13 cellular contexts compared by ENCODE assay signal in genomic region chr4:16505726-16506125, GRCh38.
DNase-seq lines count a peak whose midpoint lies in the region; ATAC-seq and TF ChIP-seq lines count a peak whose summit lies in the region.
"Had no signal": no experiment of that assay in that cellular context is flagged by ENCODE, and none has a peak within 500 bp of the region (broad histone marks: within the 10 kb centered on the region; RNA-seq: fewer than 3 reads in every experiment).

No MANE protein-coding gene starts in this region.

- H3K9me3 Mint-ChIP-seq in activated CD8-positive, alpha-beta T cell treated with anti-CD3 and anti-CD28 coated beads for 36 hours = peaks cover 10% of the 10 kb centered on the region

- no peak overlapping the region for H3K27ac Mint-ChIP-seq in activated CD8-positive, alpha-beta T cell treated with anti-CD3 and anti-CD28 coated beads for 36 hours
- H3K27ac Mint-ChIP-seq: activated T-helper 1 cell treated with anti-CD3 and anti-CD28 coated beads, Interleukin-12 subunit alpha, Interleukin-12 subunit beta, Interleukin-2, Interleukin-4 antibody, amounts not matched to agents 30 ng/mL and 10 ng/mL and 1 ng/mL, durations not matched to agents 14 hours and 24 hours and 36 hours; CD8-positive, alpha-beta memory T cell had no signal

- no peaks in the 10 kb centered on the region for H3K27me3 ChIP-seq in BE2C
- H3K27me3 ChIP-seq in gastrocnemius medialis = no peaks in the 10 kb centered on the region

- DNase-seq in BE2C (peak; percentile 26), HT-29 (ENCODE audit: low spot score) (peak; percentile 9), cardiac fibroblast (ENCODE audit: low read depth in 2 of 2) (peak; percentile 29 to 46), left kidney (ENCODE audit: low read depth, low spot score) (peak; percentile 59), erythroblast (lab: John Stamatoyannopoulos, UW) (no peak), gastrocnemius medialis (no peak)
- no peak for DNase-seq in activated CD8-positive, alpha-beta T cell treated with anti-CD3 and anti-CD28 coated beads for 36 hours
- DNase-seq: CD8-positive, alpha-beta memory T cell; GOT3; NCI-H1105 had no signal

- H3K9me3 ChIP-seq in BE2C = no peaks in the 10 kb centered on the region; the same call in 1 of the 2 replicates
- H3K9me3 ChIP-seq in gastrocnemius medialis = no peaks in the 10 kb centered on the region

- in situ Hi-C loops in gastrocnemius medialis (cut with MboI; ENCODE audit: low sequenced_read_pairs in 4 of 4) = no loop called here

- no peaks in the 10 kb centered on the region for H3K4me1 Mint-ChIP-seq in activated CD8-positive, alpha-beta T cell treated with anti-CD3 and anti-CD28 coated beads for 36 hours (ENCODE audit: low read depth)
- H3K4me1 Mint-ChIP-seq: CD8-positive, alpha-beta memory T cell had no signal

- H3K4me3 ChIP-seq in BE2C (ENCODE audit: low read depth, low read length) (no peak overlapping the region), cardiac fibroblast (replicated peaks in 1 of 2; ENCODE audit: low read depth in 2 of 2, low read length in 2 of 2) (no peak overlapping the region), gastrocnemius medialis (no peak overlapping the region)
- H3K4me3 ChIP-seq: coronary artery had no signal

- TF ChIP-seq POLR2A in erythroblast (IDR thresholded peaks at IDR 0.05; ENCODE audit: low read length) = no peak
- no peak for TF ChIP-seq POLR2A in gastrocnemius medialis (IDR thresholded peaks at IDR 0.05)

- POLR2A ChIA-PET in activated CD8-positive, alpha-beta T cell treated with anti-CD3 and anti-CD28 coated beads for 36 hours (lab: Charles Lee) = no interaction called here

- no peaks in the 10 kb centered on the region for H3K36me3 ChIP-seq in BE2C
- no peaks in the 10 kb centered on the region for H3K36me3 ChIP-seq in gastrocnemius medialis

- intact Hi-C loops in activated CD8-positive, alpha-beta T cell treated with anti-CD3 and anti-CD28 coated beads for 36 hours (cut with micrococcal nuclease) = no loop called here
- intact Hi-C loops in gastrocnemius medialis (cut with DNase I; ENCODE audit: low total_unique reads) = no loop called here

- CTCF ChIA-PET in activated CD8-positive, alpha-beta T cell treated with anti-CD3 and anti-CD28 coated beads for 36 hours (lab: Charles Lee) = no interaction called here

- H3K4me1 ChIP-seq in BE2C (no peaks in the 10 kb centered on the region), gastrocnemius medialis (no peaks in the 10 kb centered on the region)

- no peak overlapping the region for H3K27ac ChIP-seq in gastrocnemius medialis
- H3K27ac ChIP-seq: coronary artery had no signal

- ATAC-seq in activated CD8-positive, alpha-beta T cell treated with anti-CD3 and anti-CD28 coated beads for 36 hours = no peak
- ATAC-seq in GM19455 (IDR thresholded peaks at IDR 0.05; ENCODE audit: unreplicated experiment) (no peak), gastrocnemius medialis (no peak)

- no peaks in the 10 kb centered on the region for H3K27me3 Mint-ChIP-seq in activated CD8-positive, alpha-beta T cell treated with anti-CD3 and anti-CD28 coated beads for 36 hours

- peak; percentile 54 for TF ChIP-seq CTCF in BE2C (IDR thresholded peaks at IDR 0.05; ENCODE audit: low read depth, low read length)
- peak; percentile 44 for TF ChIP-seq CTCF in cardiac fibroblast (IDR thresholded peaks at IDR 0.05; ENCODE audit: low read depth, low read length)
- no peak for TF ChIP-seq CTCF in activated CD8-positive, alpha-beta T cell treated with anti-CD3 and anti-CD28 coated beads for 36 hours (IDR thresholded peaks at IDR 0.05)
- TF ChIP-seq CTCF in gastrocnemius medialis (IDR thresholded peaks at IDR 0.05 in 4 of 5, conservative IDR thresholded peaks at IDR 0.05 in 1 of 5) = no peak

- H3K4me3 Mint-ChIP-seq in activated CD8-positive, alpha-beta T cell treated with anti-CD3 and anti-CD28 coated beads for 36 hours = no peak overlapping the region
- H3K4me3 Mint-ChIP-seq: activated T-helper 1 cell treated with anti-CD3 and anti-CD28 coated beads, Interleukin-12 subunit alpha, Interleukin-12 subunit beta, Interleukin-2, Interleukin-4 antibody, amounts not matched to agents 30 ng/mL and 10 ng/mL and 1 ng/mL, durations not matched to agents 14 hours and 24 hours and 36 hours; CD8-positive, alpha-beta memory T cell had no signal

- no peaks in the 10 kb centered on the region for H3K36me3 Mint-ChIP-seq in activated CD8-positive, alpha-beta T cell treated with anti-CD3 and anti-CD28 coated beads for 36 hours (ENCODE audit: low read depth)

Comparison
In these comparisons a context has a peak if more than half of its experiments do, and no peak if none do; other contexts are left out.
1. DNase-seq: peak in BE2C (single experiment), HT-29 (single experiment), cardiac fibroblast (2 of 2) and left kidney (single experiment); none in erythroblast (0 of 2), activated CD8-positive, alpha-beta T cell treated with anti-CD3 and anti-CD28 coated beads for 36 hours (single experiment) and gastrocnemius medialis (0 of 2).
2. CTCF ChIP-seq: peak in BE2C (single experiment) and cardiac fibroblast (single experiment); none in activated CD8-positive, alpha-beta T cell treated with anti-CD3 and anti-CD28 coated beads for 36 hours (single experiment) and gastrocnemius medialis (0 of 5).